ENCODE assay signal across 25 cellular contexts in genomic region chr18:3389977-3390376, GRCh38.
"Had no signal": no experiment of that assay in that cellular context is flagged by ENCODE, and none has a peak within 500 bp of the region (broad histone marks: within the 10 kb centered on the region; RNA-seq: fewer than 3 reads in every experiment).

No MANE protein-coding gene starts in this region.

- H3K27me3 Mint-ChIP-seq: memory B cell; stimulated activated naive CD8-positive, alpha-beta T cell treated with anti-CD3 and anti-CD28 coated beads, Interleukin-15, Interleukin-2, amounts not matched to agents 100 ng/mL and 50 ng/mL, for 24 hours had no signal

- H3K27ac ChIP-seq: left ventricle myocardium inferior, ovary, right atrium auricular region, skin epidermis, suprapubic skin, thoracic aorta, tibial artery, upper lobe of right lung had no signal

- H3K4me1 ChIP-seq: left ventricle myocardium inferior, right atrium auricular region, suprapubic skin, tibial artery, upper lobe of right lung had no signal

- H3K9me3 ChIP-seq: ovary had no signal

- H3K4me3 Mint-ChIP-seq: memory B cell; naive thymus-derived CD4-positive, alpha-beta T cell; natural killer cell treated with Interleukin-12 subunit alpha and Interleukin-12 subunit beta and Interleukin-15 and Interleukin-18, amount 100 ng/mL, for 72 hours; stimulated activated effector memory CD8-positive, alpha-beta T cell treated with anti-CD3 and anti-CD28 coated beads, Interleukin-12 subunit alpha, Interleukin-12 subunit beta, amount 100 ng/mL, for 72 hours; stimulated activated naive CD8-positive, alpha-beta T cell treated with anti-CD3 and anti-CD28 coated beads, Interleukin-15, Interleukin-2, amounts not matched to agents 100 ng/mL and 50 ng/mL, for 24 hours had no signal

- ATAC-seq: mucosa of descending colon; naive thymus-derived CD4-positive, alpha-beta T cell; natural killer cell treated with Interleukin-12 subunit alpha and Interleukin-12 subunit beta and Interleukin-15 and Interleukin-18, amount 100 ng/mL, for 72 hours; sciatic nerve; stimulated activated effector memory CD8-positive, alpha-beta T cell treated with anti-CD3 and anti-CD28 coated beads, Interleukin-12 subunit alpha, Interleukin-12 subunit beta, amount 100 ng/mL, for 72 hours; upper lobe of right lung had no signal

- H3K36me3 ChIP-seq: left ventricle myocardium inferior, ovary, right atrium auricular region, suprapubic skin, thoracic aorta, tibial artery, upper lobe of right lung had no signal

- H3K27me3 ChIP-seq: ovary, right atrium auricular region, suprapubic skin, tibial artery, upper lobe of right lung had no signal

- H3K36me3 Mint-ChIP-seq: stimulated activated effector memory CD8-positive, alpha-beta T cell treated with anti-CD3 and anti-CD28 coated beads, Interleukin-12 subunit alpha, Interleukin-12 subunit beta, amount 100 ng/mL, for 72 hours had no signal

- H3K27ac Mint-ChIP-seq: memory B cell; natural killer cell treated with Interleukin-12 subunit alpha and Interleukin-12 subunit beta and Interleukin-15 and Interleukin-18, amount 100 ng/mL, for 72 hours; progenitor cell of endocrine pancreas; stimulated activated effector memory CD8-positive, alpha-beta T cell treated with anti-CD3 and anti-CD28 coated beads, Interleukin-12 subunit alpha, Interleukin-12 subunit beta, amount 100 ng/mL, for 72 hours; stimulated activated naive CD8-positive, alpha-beta T cell treated with anti-CD3 and anti-CD28 coated beads, Interleukin-15, Interleukin-2, amounts not matched to agents 100 ng/mL and 50 ng/mL, for 24 hours had no signal

- H3K4me1 Mint-ChIP-seq: naive thymus-derived CD4-positive, alpha-beta T cell; stimulated activated effector memory CD8-positive, alpha-beta T cell treated with anti-CD3 and anti-CD28 coated beads, Interleukin-12 subunit alpha, Interleukin-12 subunit beta, amount 100 ng/mL, for 72 hours had no signal

- H3K4me3 ChIP-seq: left ventricle myocardium inferior, mucosa of descending colon, ovary, right atrium auricular region, skin epidermis, suprapubic skin, thoracic aorta, tibial artery, upper lobe of right lung had no signal

- DNase-seq: hypothalamus; islet precursor cell; left ventricle myocardium inferior; midbrain; mucosa of descending colon; naive thymus-derived CD4-positive, alpha-beta T cell; ovary; stimulated activated CD4-positive, alpha-beta T cell treated with anti-CD3 and anti-CD28 coated beads, Interleukin-12 subunit alpha, Interleukin-12 subunit beta, amount 100 ng/mL, for 4 hours; stimulated activated CD4-positive, alpha-beta T cell treated with anti-CD3 and anti-CD28 coated beads, Interleukin-15, amount 100 ng/mL, for 24 hours; stimulated activated CD4-positive, alpha-beta T cell treated with anti-CD3 and anti-CD28 coated beads, Interleukin-2, amount 100 ng/mL, for 24 hours; stimulated activated CD4-positive, alpha-beta T cell treated with anti-CD3 and anti-CD28 coated beads, Interleukin-4, amount 100 ng/mL, for 1 hour; stimulated activated naive CD4-positive, alpha-beta T cell; tibial artery; trophoblast cell; upper lobe of right lung had no signal
